ENCODE assay signal across 17 cellular contexts in the genomic region with DNA sequence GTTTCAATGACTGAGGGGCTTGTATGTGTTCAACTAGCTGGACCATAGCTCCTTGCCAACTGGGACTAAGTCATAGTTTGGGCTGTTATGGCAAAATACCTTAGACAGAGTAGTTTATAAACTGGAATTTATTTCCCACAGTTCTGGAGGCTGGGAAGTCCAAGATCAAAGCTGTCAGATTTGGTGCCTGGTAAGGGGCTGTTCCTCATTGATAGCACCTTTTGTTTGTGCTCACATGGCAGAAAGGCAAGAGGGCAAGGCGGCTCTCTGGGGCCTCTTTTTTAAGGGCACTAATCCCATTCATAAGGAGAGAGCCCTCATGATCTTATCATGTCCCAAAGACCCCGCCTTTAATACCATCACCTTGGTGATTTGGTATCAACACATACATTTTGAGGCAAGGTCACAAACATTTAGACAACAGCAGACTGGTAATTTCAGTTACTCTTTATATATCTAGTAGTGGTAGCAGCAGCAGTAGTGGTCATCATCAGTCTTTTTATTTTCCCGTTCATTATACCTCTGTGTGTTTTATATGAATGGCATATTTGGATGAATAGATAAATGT.
A peak's percentile ranks its signal among the peaks of the same experiment; 100 is the strongest.
DNase-seq lines count a peak whose midpoint lies in the region; ATAC-seq, FAIRE-seq and TF ChIP-seq lines count a peak whose summit lies in the region.
"Had no signal": no experiment of that assay in that cellular context is flagged by ENCODE, and none has a peak within 500 bp of the region (broad histone marks: within the 10 kb centered on the region; RNA-seq: fewer than 3 reads in every experiment).

No MANE protein-coding gene starts in this region.

- DNase-seq in A172 (ENCODE audit: low spot score) (peak; percentile 11), HCT116 (ENCODE audit: low read depth, low spot score) (no peak), PC-3 (peak; percentile 7), keratinocyte (ENCODE audit: low read depth, low spot score) (no peak), DMS79 (lab: John Stamatoyannopoulos, UW) (no peak), ureter (ENCODE audit: low spot score) (no peak), NCI-H187 (lab: John Stamatoyannopoulos, UW) (no peak)
- DNase-seq: activated naive CD4-positive, alpha-beta T cell; adrenal gland; DMS153; lower lobe of right lung; NCI-H524; SIG-M5 had no signal

- H3K79me2 ChIP-seq in HCT116 (ENCODE audit: insufficient read depth, low read length) (no peaks in the 10 kb centered on the region), PC-3 (ENCODE audit: low read length) (no peaks in the 10 kb centered on the region), keratinocyte (ENCODE audit: control insufficient read depth, insufficient read depth, low read length) (no peaks in the 10 kb centered on the region)

- intact Hi-C loops in HCT116 (cut with micrococcal nuclease) = loop anchor here (10.0 kb wide), 1 partner anchor 65 kb away; no protein-coding TSS in a partner anchor
- intact Hi-C loops in PC-3 (cut with micrococcal nuclease) = loop anchor here (5.0 kb wide), 1 partner anchor 102 kb away; no protein-coding TSS in a partner anchor

- H3K9me1 ChIP-seq in keratinocyte (ENCODE audit: control insufficient read depth, extremely low read depth, insufficient read depth, low read length) = no peaks in the 10 kb centered on the region

- RAD21 ChIA-PET in HCT116 (lab: Charles Lee; ENCODE audit: low non-redundant PET in 1 of 2, low total read pairs in 2 of 2, uncharacterized antibody in 2 of 2, unreplicated experiment in 2 of 2) = no interaction called here

- TF ChIP-seq POLR2A in HCT116 (IDR thresholded peaks at IDR 0.05; ENCODE audit: borderline replicate concordance, extremely low read depth, insufficient read depth, insufficient read length) = no peak

- no peaks in the 10 kb centered on the region for H3K9me2 ChIP-seq in HCT116 (ENCODE audit: insufficient read depth)
- H3K9me2 ChIP-seq in PC-3 (replicated peaks; ENCODE audit: low read length) = no peaks in the 10 kb centered on the region

- CTCF ChIA-PET in HCT116 (lab: Charles Lee) (interaction anchor here (1.3 kb wide), 1 partner anchor 10 kb away, joined by 5 read pairs; no protein-coding TSS in a partner anchor), PC-3 (lab: Charles Lee) (no interaction called here)

- H3K4me2 ChIP-seq in HCT116 (ENCODE audit: low read length) = peak overlapping the region; percentile 33
- H3K4me2 ChIP-seq in PC-3 (ENCODE audit: low read length) = peak overlapping the region; percentile 6; the same call in 1 of the 2 replicates
- no peak overlapping the region for H3K4me2 ChIP-seq in keratinocyte (ENCODE audit: control insufficient read depth, extremely low read depth, insufficient read depth, low read depth, low read length)

- H2AFZ ChIP-seq in HCT116 (ENCODE audit: low read depth, low read length, poor library complexity, severe bottlenecking) = no peak overlapping the region
- H2AFZ ChIP-seq in PC-3 (ENCODE audit: low read length) = no peak overlapping the region
- no peak overlapping the region for H2AFZ ChIP-seq in keratinocyte (ENCODE audit: control insufficient read depth, low read length)

- POLR2A ChIA-PET in HCT116 (lab: Charles Lee) (no interaction called here), PC-3 (lab: Charles Lee; ENCODE audit: unreplicated experiment) (no interaction called here)

- H3K4me3 ChIP-seq in HCT116 (replicated peaks in 1 of 2; ENCODE audit: low read depth in 1 of 2, low read length in 2 of 2) (no peak overlapping the region), PC-3 (ENCODE audit: low read length) (no peak overlapping the region), keratinocyte (ENCODE audit: control insufficient read depth in 2 of 3, extremely low read depth in 1 of 3, insufficient read depth in 2 of 3, low read depth in 1 of 3, low read length in 3 of 3) (no peak overlapping the region)
- H3K4me3 ChIP-seq: adrenal gland, lower lobe of right lung, tibial nerve had no signal

- no peaks in the 10 kb centered on the region for H3F3A ChIP-seq in PC-3 (ENCODE audit: low read length, unreplicated experiment)

- H3K27ac ChIP-seq in HCT116 (ENCODE audit: low read depth, low read length) = no peak overlapping the region
- H3K27ac ChIP-seq in PC-3 (ENCODE audit: low read length) = peak overlapping the region; percentile 96
- no peak overlapping the region for H3K27ac ChIP-seq in keratinocyte (ENCODE audit: control insufficient read depth, insufficient read depth, low read length)
- H3K27ac ChIP-seq: adrenal gland, lower lobe of right lung, tibial nerve had no signal

- TF ChIP-seq CTCF in HCT116 (IDR thresholded peaks at IDR 0.05 in 2 of 3, conservative IDR thresholded peaks at IDR 0.05 in 1 of 3; ENCODE audit: borderline replicate concordance in 1 of 3, insufficient read depth in 1 of 3, low read depth in 2 of 3, low read length in 2 of 3) = no peak
- no peak for TF ChIP-seq CTCF in PC-3 (conservative IDR thresholded peaks at IDR 0.05; ENCODE audit: low read depth, low read length)
- no peak for TF ChIP-seq CTCF in keratinocyte (optimal IDR thresholded peaks at IDR 0.05 in 1 of 3, IDR thresholded peaks at IDR 0.05 in 1 of 3, conservative IDR thresholded peaks at IDR 0.05 in 1 of 3; ENCODE audit: extremely low read depth in 1 of 3, insufficient read depth in 2 of 3, low read length in 3 of 3)

- H3K36me3 ChIP-seq in HCT116 (ENCODE audit: control insufficient read depth in 1 of 2, insufficient read depth in 2 of 2, low read length in 2 of 2) (no peaks in the 10 kb centered on the region), PC-3 (ENCODE audit: low read depth, low read length) (no peaks in the 10 kb centered on the region), keratinocyte (ENCODE audit: control insufficient read depth in 2 of 2, extremely low read depth in 1 of 2, insufficient read depth in 2 of 2, low read length in 2 of 2) (no peaks in the 10 kb centered on the region)
- H3K36me3 ChIP-seq: adrenal gland, lower lobe of right lung, tibial nerve had no signal

- BruUV-seq in HCT116 (replicated peaks; lab: Mats Ljungman, UMichigan) = no TSS peak
- no TSS peak for BruUV-seq in PC-3 (replicated peaks; lab: Mats Ljungman, UMichigan)

- ATAC-seq in HCT116 (no peak), PC-3 (peak; percentile 21), GM19395 (IDR thresholded peaks at IDR 0.05; ENCODE audit: unreplicated experiment) (no peak)
- ATAC-seq: lower lobe of right lung, sciatic nerve had no signal

- no peak for TF ChIP-seq RAD21 in HCT116 (IDR thresholded peaks at IDR 0.05; ENCODE audit: low read depth)

- no peaks in the 10 kb centered on the region for H3K27me3 ChIP-seq in HCT116 (ENCODE audit: insufficient read depth, low read length)
- H3K27me3 ChIP-seq in PC-3 (ENCODE audit: low read length) = no peaks in the 10 kb centered on the region
- H3K27me3 ChIP-seq in keratinocyte (ENCODE audit: control insufficient read depth, extremely low read depth, insufficient read depth, low read length) = no peaks in the 10 kb centered on the region
- H3K27me3 ChIP-seq: adrenal gland, tibial nerve had no signal

- H3K9ac ChIP-seq in HCT116 (ENCODE audit: low read length) (no peak overlapping the region), PC-3 (ENCODE audit: low read length) (peak overlapping the region; percentile 74), keratinocyte (ENCODE audit: control insufficient read depth, extremely low read depth, insufficient read depth, low read length) (no peak overlapping the region)

- H4K20me1 ChIP-seq in HCT116 (ENCODE audit: insufficient read depth) (no peaks in the 10 kb centered on the region), PC-3 (ENCODE audit: low read length) (no peaks in the 10 kb centered on the region), keratinocyte (ENCODE audit: control insufficient read depth, extremely low read depth, insufficient read depth, low read length) (no peaks in the 10 kb centered on the region)

- dilution Hi-C loops in keratinocyte (cut with MboI; ENCODE audit: extremely low pct_ligation_motif_present, low sequenced_read_pairs) = no loop called here

- peaks cover 10 to 38% of the 10 kb centered on the region in 2 experiments for H3K4me1 ChIP-seq in HCT116 (ENCODE audit: control insufficient read depth in 1 of 2, insufficient read depth in 2 of 2, low read length in 2 of 2)
- H3K4me1 ChIP-seq in PC-3 (ENCODE audit: insufficient read depth, low read length) = peaks cover 36% of the 10 kb centered on the region
- peaks cover 16% of the 10 kb centered on the region for H3K4me1 ChIP-seq in keratinocyte (ENCODE audit: control insufficient read depth, extremely low read depth, insufficient read depth, low read length)
- H3K4me1 ChIP-seq: adrenal gland, lower lobe of right lung had no signal

- FAIRE-seq in keratinocyte (lab: Jason Lieb, UNC) = peak; percentile 65
- FAIRE-seq: G401.6 had no signal

- H3K9me3 ChIP-seq in HCT116 (ENCODE audit: control insufficient read depth in 1 of 2, insufficient read depth in 1 of 2, low read depth in 1 of 2, low read length in 2 of 2) (no peaks in the 10 kb centered on the region), PC-3 (ENCODE audit: low read length) (no peaks in the 10 kb centered on the region), keratinocyte (ENCODE audit: control insufficient read depth, low read depth, low read length) (no peaks in the 10 kb centered on the region)
- H3K9me3 ChIP-seq: adrenal gland, lower lobe of right lung, tibial nerve had no signal

TF ChIP-seq in HCT116, 20 proteins besides CTCF, POLR2A, EP300 and RAD21:
- TF ChIP-seq ZNF274 (IDR thresholded peaks at IDR 0.05; ENCODE audit: low read depth, low read length) (no peak), YY1 (IDR thresholded peaks at IDR 0.05; ENCODE audit: extremely low read depth, insufficient replicate concordance, low read depth, low read length) (no peak), SRF (IDR thresholded peaks at IDR 0.05; ENCODE audit: low read depth) (no peak), FOSL1 (IDR thresholded peaks at IDR 0.05; ENCODE audit: low read depth) (no peak), ZBTB33 (IDR thresholded peaks at IDR 0.05; ENCODE audit: extremely low read depth, insufficient replicate concordance, low read length) (no peak)

Comparison
In these comparisons a context has a peak if more than half of its experiments do, and no peak if none do; other contexts are left out.
1. DNase-seq: peak in A172 (single experiment) and PC-3 (single experiment); none in HCT116 (single experiment), keratinocyte (single experiment), DMS79 (single experiment), ureter (single experiment) and NCI-H187 (0 of 2).